In the genomic region with DNA sequence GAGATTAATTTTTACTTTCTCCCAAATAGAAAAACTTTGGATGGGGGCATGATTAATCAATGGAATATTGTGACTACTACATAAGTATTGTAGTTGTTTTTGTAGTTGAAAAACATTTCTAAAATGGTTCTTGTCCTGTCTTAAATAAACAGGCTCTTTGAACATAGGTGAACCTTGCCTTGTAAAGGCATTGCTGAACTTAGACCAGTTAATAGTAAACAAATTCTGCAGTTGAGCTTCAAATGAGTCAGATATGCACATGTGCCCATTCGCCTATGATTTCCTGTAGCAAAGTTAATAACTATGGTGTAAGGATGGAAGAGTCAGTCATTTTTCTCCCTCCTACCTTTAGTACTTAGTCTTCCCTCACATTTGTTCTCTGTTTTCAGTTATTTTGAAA, we compare ENCODE assay signal across 19 cellular contexts. TPM values are rescaled to one million over a fixed set of nuclear protein-coding genes. Genes with fewer than 3 reads are reported as not detected.
DNase-seq lines count a peak whose midpoint lies in the region; ATAC-seq and TF ChIP-seq lines count a peak whose summit lies in the region.
"Had no signal": no experiment of that assay in that cellular context is flagged by ENCODE, and none has a peak within 500 bp of the region (broad histone marks: within the 10 kb centered on the region; RNA-seq: fewer than 3 reads in every experiment).

No MANE protein-coding gene starts in this region.

- no peak overlapping the region for H3K4me3 Mint-ChIP-seq in activated CD4-positive, alpha-beta T cell treated with anti-CD3 and anti-CD28 coated beads, Interleukin-2, amount 10 ng/mL, durations not matched to agents 24 days and 14 days
- no peak overlapping the region for H3K4me3 Mint-ChIP-seq in stimulated activated naive B cell treated with anti-CD40 and anti-IgM and Interleukin-4, amounts not matched to agents 10 μg/mL and 1 μg/mL and 100 μg/mL, for 72 hours
- no peak overlapping the region for H3K4me3 Mint-ChIP-seq in endothelial cell (ENCODE audit: unreplicated experiment)
- H3K4me3 Mint-ChIP-seq: B cell; CD4-positive, CD25-positive, alpha-beta regulatory T cell had no signal

- H3K27ac Mint-ChIP-seq in activated CD4-positive, alpha-beta T cell treated with anti-CD3 and anti-CD28 coated beads, Interleukin-2, amount 10 ng/mL, durations not matched to agents 24 days and 14 days, result no peak overlapping the region
- no peak overlapping the region for H3K27ac Mint-ChIP-seq in stimulated activated naive B cell treated with anti-CD40 and anti-IgM and Interleukin-4, amounts not matched to agents 10 μg/mL and 1 μg/mL and 100 μg/mL, for 72 hours
- no peak overlapping the region for H3K27ac Mint-ChIP-seq in endothelial cell (ENCODE audit: unreplicated experiment)
- H3K27ac Mint-ChIP-seq: B cell; CD4-positive, CD25-positive, alpha-beta regulatory T cell had no signal

- H3K4me1 Mint-ChIP-seq in activated CD4-positive, alpha-beta T cell treated with anti-CD3 and anti-CD28 coated beads, Interleukin-2, amount 10 ng/mL, durations not matched to agents 24 days and 14 days, result peaks cover 3% of the 10 kb centered on the region
- no peaks in the 10 kb centered on the region for H3K4me1 Mint-ChIP-seq in stimulated activated naive B cell treated with anti-CD40 and anti-IgM and Interleukin-4, amounts not matched to agents 10 μg/mL and 1 μg/mL and 100 μg/mL, for 72 hours
- H3K4me1 Mint-ChIP-seq in endothelial cell (ENCODE audit: unreplicated experiment), result no peaks in the 10 kb centered on the region

- H3K36me3 Mint-ChIP-seq in activated CD4-positive, alpha-beta T cell treated with anti-CD3 and anti-CD28 coated beads, Interleukin-2, amount 10 ng/mL, durations not matched to agents 24 days and 14 days (ENCODE audit: low read depth), result peaks cover 66% of the 10 kb centered on the region
- peaks cover 33 to 47% of the 10 kb centered on the region in 2 donors for H3K36me3 Mint-ChIP-seq in stimulated activated naive B cell treated with anti-CD40 and anti-IgM and Interleukin-4, amounts not matched to agents 10 μg/mL and 1 μg/mL and 100 μg/mL, for 72 hours
- peaks cover 9% of the 10 kb centered on the region for H3K36me3 Mint-ChIP-seq in endothelial cell (ENCODE audit: low read depth, unreplicated experiment)

- DNase-seq in HCEC 1CT (peak; percentile 75), amniotic epithelial cell (ENCODE audit: low read depth) (peak; percentile 48), iris pigment epithelial cell (ENCODE audit: low read depth) (peak; percentile 82), coronary artery (ENCODE audit: low spot score) (no peak), endothelial cell (ENCODE audit: low spot score) (no peak)
- DNase-seq in activated CD4-positive, alpha-beta T cell treated with anti-CD3 and anti-CD28 coated beads, Interleukin-2, amount 10 ng/mL, durations not matched to agents 24 days and 14 days, result no peak
- DNase-seq in stimulated activated naive B cell treated with anti-CD40 and anti-IgM and Interleukin-4, amounts not matched to agents 10 μg/mL and 1 μg/mL and 100 μg/mL, for 72 hours, result no peak
- DNase-seq: Caco-2; CD4-positive, CD25-positive, alpha-beta regulatory T cell; DMS153; EL; KBM-7; NCI-H1417 treated with DMSO at 0.1 percent for 48 hours; NCI-H2029 treated with DMSO at 0.1 percent for 48 hours; NCI-H2171 treated with DMSO at 0.1 percent for 48 hours; NCI-H774 had no signal

- TF ChIP-seq CTCF in coronary artery (IDR thresholded peaks at IDR 0.05), result no peak
- no peak for TF ChIP-seq CTCF in endothelial cell (IDR thresholded peaks at IDR 0.05; ENCODE audit: unreplicated experiment)

- no peak for ATAC-seq in stimulated activated naive B cell treated with anti-CD40 and anti-IgM and Interleukin-4, amounts not matched to agents 10 μg/mL and 1 μg/mL and 100 μg/mL, for 72 hours (replicated peaks)
- ATAC-seq: Right ventricle myocardium inferior had no signal

- H3K4me3 ChIP-seq in coronary artery, result no peak overlapping the region
- H3K4me3 ChIP-seq: HAP-1 had no signal

- H3K27ac ChIP-seq in coronary artery, result no peak overlapping the region

- intact Hi-C loops in activated CD4-positive, alpha-beta T cell treated with anti-CD3 and anti-CD28 coated beads, Interleukin-2, amount 10 ng/mL, durations not matched to agents 24 days and 14 days (cut with micrococcal nuclease), result no loop called here

- no peaks in the 10 kb centered on the region for H3K9me3 Mint-ChIP-seq in activated CD4-positive, alpha-beta T cell treated with anti-CD3 and anti-CD28 coated beads, Interleukin-2, amount 10 ng/mL, durations not matched to agents 24 days and 14 days
- no peaks in the 10 kb centered on the region for H3K9me3 Mint-ChIP-seq in stimulated activated naive B cell treated with anti-CD40 and anti-IgM and Interleukin-4, amounts not matched to agents 10 μg/mL and 1 μg/mL and 100 μg/mL, for 72 hours
- H3K9me3 Mint-ChIP-seq in endothelial cell (ENCODE audit: unreplicated experiment), result no peaks in the 10 kb centered on the region

- H3K27me3 Mint-ChIP-seq in activated CD4-positive, alpha-beta T cell treated with anti-CD3 and anti-CD28 coated beads, Interleukin-2, amount 10 ng/mL, durations not matched to agents 24 days and 14 days, result no peaks in the 10 kb centered on the region
- H3K27me3 Mint-ChIP-seq in stimulated activated naive B cell treated with anti-CD40 and anti-IgM and Interleukin-4, amounts not matched to agents 10 μg/mL and 1 μg/mL and 100 μg/mL, for 72 hours, result no peaks in the 10 kb centered on the region
- H3K27me3 Mint-ChIP-seq in endothelial cell (ENCODE audit: unreplicated experiment), result no peaks in the 10 kb centered on the region
- H3K27me3 Mint-ChIP-seq: B cell; CD4-positive, CD25-positive, alpha-beta regulatory T cell had no signal

RNA-seq across cellular contexts. Expression of a gene that starts 22.6 kb away (rescaled TPM):
- total RNA-seq in activated CD4-positive, alpha-beta T cell treated with anti-CD3 and anti-CD28 coated beads, Interleukin-2, amount 10 ng/mL, durations not matched to agents 24 days and 14 days, result 43.1 and 46.8 TPM in 2 replicates
- total RNA-seq in endothelial cell (ENCODE audit: unreplicated experiment), result 13.7 TPM

RNA-seq across cellular contexts. Expression of a gene that starts 22.7 kb away (rescaled TPM):
- total RNA-seq in activated CD4-positive, alpha-beta T cell treated with anti-CD3 and anti-CD28 coated beads, Interleukin-2, amount 10 ng/mL, durations not matched to agents 24 days and 14 days, result 40.7 and 41.1 TPM in 2 replicates
- total RNA-seq in endothelial cell (ENCODE audit: unreplicated experiment), result 34.5 TPM

RNA-seq across cellular contexts. Expression of a gene that starts 27.8 kb away (rescaled TPM):
- total RNA-seq in activated CD4-positive, alpha-beta T cell treated with anti-CD3 and anti-CD28 coated beads, Interleukin-2, amount 10 ng/mL, durations not matched to agents 24 days and 14 days, result 0.73 and 1.3 TPM in 2 replicates
- total RNA-seq in endothelial cell (ENCODE audit: unreplicated experiment), result 1.9 TPM

Comparison
In these comparisons a context has a peak if more than half of its experiments do, and no peak if none do; other contexts are left out.
1. DNase-seq: peak in HCEC 1CT (single experiment), amniotic epithelial cell (single experiment) and iris pigment epithelial cell (single experiment); none in activated CD4-positive, alpha-beta T cell treated with anti-CD3 and anti-CD28 coated beads, Interleukin-2, amount 10 ng/mL, durations not matched to agents 24 days and 14 days (single experiment), coronary artery (single experiment), stimulated activated naive B cell treated with anti-CD40 and anti-IgM and Interleukin-4, amounts not matched to agents 10 μg/mL and 1 μg/mL and 100 μg/mL, for 72 hours (single experiment) and endothelial cell (single experiment).